ENCODE assay signal across 8 cellular contexts in the genomic region with DNA sequence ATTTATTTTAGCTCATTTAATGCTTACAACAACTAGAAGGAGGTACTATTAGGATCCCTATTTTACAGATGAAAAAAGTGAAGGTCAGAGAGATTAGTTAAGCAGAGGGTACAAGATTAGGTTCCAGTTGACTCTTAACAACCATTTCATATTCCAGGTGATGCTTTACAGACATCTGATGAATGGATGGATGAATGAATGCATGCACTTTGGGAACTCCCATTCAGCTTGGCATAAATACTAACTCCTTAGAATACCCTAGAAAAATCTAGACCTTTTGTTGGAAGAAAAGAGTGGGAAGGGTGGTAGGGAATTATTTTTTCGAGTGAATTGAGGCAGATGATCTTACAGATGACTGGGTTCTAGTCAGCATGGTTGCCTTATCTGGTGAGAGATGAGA. TPM values are rescaled to one million over a fixed set of nuclear protein-coding genes. Genes with fewer than 3 reads are reported as not detected.
DNase-seq lines count a peak whose midpoint lies in the region; ATAC-seq, FAIRE-seq and TF ChIP-seq lines count a peak whose summit lies in the region.

No MANE protein-coding gene starts in this region.

- TF ChIP-seq POLR2A in esophagus muscularis mucosa (IDR thresholded peaks at IDR 0.05; ENCODE audit: low read depth): no peak

- POLR2A ChIA-PET in RWPE1 (lab: Yijun Ruan, JAX; ENCODE audit: low non-redundant PET): no interaction called here

- 100% methylated on average over 1 of the region's 1 CpG for WGBS in esophagus muscularis mucosa
- 93 to 100% (median 98%) methylated on average over 1 of the region's 1 CpG for WGBS in psoas muscle, 3 donors

- DNase-seq in GM18507 (ENCODE audit: extremely low spot score, insufficient read length, low read depth) (no peak), RWPE1 (ENCODE audit: low spot score) (no peak), esophagus muscularis mucosa (ENCODE audit: extremely low spot score) (no peak), psoas muscle (no peak), mucosa of gallbladder (ENCODE audit: low spot score) (no peak), epidermal melanocyte (ENCODE audit: insufficient read length, low spot score) (no peak)
- no peak for DNase-seq in stimulated activated CD4-positive, alpha-beta T cell treated with anti-CD3 and anti-CD28 coated beads, Interleukin-15, amount 100 ng/mL, for 24 hours

- no peak for TF ChIP-seq EP300 in esophagus muscularis mucosa (IDR thresholded peaks at IDR 0.05)

- peak; percentile 15 for FAIRE-seq in GM18507 (lab: Jason Lieb, UNC)

- H3K27me3 ChIP-seq in esophagus muscularis mucosa: peaks cover 0 to 25% (median 0%) of the 10 kb centered on the region in 4 donors
- H3K27me3 ChIP-seq in psoas muscle (ENCODE audit: insufficient read depth in 3 of 3, low read length in 2 of 3): peaks cover 0 to 12% (median 3%) of the 10 kb centered on the region in 3 donors

- peaks cover 4 to 23% (median 14%) of the 10 kb centered on the region in 4 donors for H3K36me3 ChIP-seq in esophagus muscularis mucosa
- peaks cover 8 to 22% of the 10 kb centered on the region in 2 donors for H3K36me3 ChIP-seq in psoas muscle (ENCODE audit: insufficient read depth in 1 of 2, low read depth in 1 of 2)

- CTCF ChIA-PET in RWPE1 (lab: Yijun Ruan, JAX): no interaction called here

- peaks cover 17 to 35% (median 20%) of the 10 kb centered on the region in 4 donors for H3K4me1 ChIP-seq in esophagus muscularis mucosa
- peaks cover 15% of the 10 kb centered on the region for H3K4me1 ChIP-seq in psoas muscle

- ATAC-seq in psoas muscle: no peak
- ATAC-seq in HG02840 (IDR thresholded peaks at IDR 0.05; ENCODE audit: low FRiP score, unreplicated experiment): no peak

- peak overlapping the region; percentile 76 to 87 (median 83) for H3K4me3 ChIP-seq in esophagus muscularis mucosa
- H3K4me3 ChIP-seq in psoas muscle: peak overlapping the region; percentile 71

- TF ChIP-seq CTCF in RWPE1 (conservative IDR thresholded peaks at IDR 0.05; ENCODE audit: low read depth) (no peak), esophagus muscularis mucosa (IDR thresholded peaks at IDR 0.05) (no peak), psoas muscle (IDR thresholded peaks at IDR 0.05) (no peak)

- intact Hi-C loops in esophagus muscularis mucosa (cut with DNase I): loop anchor here (5.0 kb wide), 1 partner anchor 157 kb away; the partner anchor contains the start of gene KIF16B
- intact Hi-C loops in psoas muscle (cut with DNase I): no loop called here

- H3K9me3 ChIP-seq in esophagus muscularis mucosa: no peaks in the 10 kb centered on the region
- no peaks in the 10 kb centered on the region for H3K9me3 ChIP-seq in psoas muscle

- peak overlapping the region; percentile 70; the same call in 1 of the 2 replicates for H3K27ac ChIP-seq in RWPE1
- peak overlapping the region in 3 of 4 donors; percentile 74 to 87 (median 82) for H3K27ac ChIP-seq in esophagus muscularis mucosa (replicated peaks in 1 of 4)
- peak overlapping the region; percentile 88 for H3K27ac ChIP-seq in psoas muscle

RNA-seq across cellular contexts. Expression of gene SNRPB2, which starts 0.7 kb away (rescaled TPM):
- total RNA-seq in esophagus muscularis mucosa (10 to 100 TPM; 22.0 to 49.4 (median 30.5) TPM), psoas muscle (10 to 100 TPM; 33.1 to 43.0 (median 40.2) TPM), mucosa of gallbladder (32.3 TPM)
- 10 to 100 TPM; 52.0 to 92.2 (median 89.6) TPM for polyA plus RNA-seq in psoas muscle

RNA-seq across cellular contexts. Expression of gene OTOR, which starts 19.1 kb away (rescaled TPM):
- not detected for total RNA-seq in esophagus muscularis mucosa
- total RNA-seq in psoas muscle: not detected
- polyA plus RNA-seq in psoas muscle: not detected
- not detected for total RNA-seq in mucosa of gallbladder
